1 cellular context compared by ENCODE assay signal in the genomic region with DNA sequence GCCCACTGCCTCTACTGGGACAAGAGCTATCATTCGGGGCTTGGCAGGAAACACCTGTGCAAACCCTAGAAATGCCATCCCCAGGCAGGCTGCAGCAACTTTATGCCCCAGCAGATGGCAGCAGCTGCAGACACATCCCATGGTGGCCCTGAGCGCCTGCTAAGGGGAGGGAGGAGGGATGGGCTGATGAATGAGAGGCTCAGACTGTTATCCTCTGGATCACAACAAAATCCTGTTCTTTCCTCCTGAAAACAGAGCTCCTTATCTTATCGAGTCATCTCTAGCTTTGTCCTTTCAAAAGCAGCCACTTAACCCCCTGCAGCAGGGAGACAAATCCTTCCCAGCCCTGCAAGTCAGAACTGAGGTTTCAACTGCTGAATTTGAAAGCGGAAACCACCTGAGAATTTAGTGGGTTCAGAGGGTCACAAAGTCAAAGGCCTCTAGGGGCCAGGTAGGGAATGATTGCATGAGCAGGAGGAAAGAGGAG.
A peak's percentile ranks its signal among the peaks of the same experiment; 100 is the strongest.
TF ChIP-seq lines count a peak whose summit lies in the region.

No MANE protein-coding gene starts in this region.

TF ChIP-seq in SK-N-SH, 30 proteins besides CTCF, POLR2A, EP300 and RAD21 (continued from another document):
- TF ChIP-seq GATA2 (CRISPR knock-in tag; IDR thresholded peaks at IDR 0.05), result peak; percentile 97
- TF ChIP-seq, protein P1, sequence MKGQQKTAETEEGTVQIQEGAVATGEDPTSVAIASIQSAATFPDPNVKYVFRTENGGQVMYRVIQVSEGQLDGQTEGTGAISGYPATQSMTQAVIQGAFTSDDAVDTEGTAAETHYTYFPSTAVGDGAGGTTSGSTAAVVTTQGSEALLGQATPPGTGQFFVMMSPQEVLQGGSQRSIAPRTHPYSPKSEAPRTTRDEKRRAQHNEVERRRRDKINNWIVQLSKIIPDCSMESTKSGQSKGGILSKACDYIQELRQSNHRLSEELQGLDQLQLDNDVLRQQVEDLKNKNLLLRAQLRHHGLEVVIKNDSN (IDR thresholded peaks at IDR 0.05; ENCODE audit: borderline replicate concordance, low read depth), result no peak
- 0 out of 2 replicates have a peak, but pooled peaks have one; percentile 30 for TF ChIP-seq RFX5 (IDR thresholded peaks at IDR 0.05; ENCODE audit: low read length)
- TF ChIP-seq YY1 (IDR thresholded peaks at IDR 0.05; ENCODE audit: low read depth), result no peak
- TF ChIP-seq, protein P2, sequence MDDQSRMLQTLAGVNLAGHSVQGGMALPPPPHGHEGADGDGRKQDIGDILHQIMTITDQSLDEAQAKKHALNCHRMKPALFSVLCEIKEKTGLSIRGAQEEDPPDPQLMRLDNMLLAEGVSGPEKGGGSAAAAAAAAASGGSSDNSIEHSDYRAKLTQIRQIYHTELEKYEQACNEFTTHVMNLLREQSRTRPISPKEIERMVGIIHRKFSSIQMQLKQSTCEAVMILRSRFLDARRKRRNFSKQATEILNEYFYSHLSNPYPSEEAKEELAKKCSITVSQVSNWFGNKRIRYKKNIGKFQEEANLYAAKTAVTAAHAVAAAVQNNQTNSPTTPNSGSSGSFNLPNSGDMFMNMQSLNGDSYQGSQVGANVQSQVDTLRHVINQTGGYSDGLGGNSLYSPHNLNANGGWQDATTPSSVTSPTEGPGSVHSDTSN (IDR thresholded peaks at IDR 0.05), result no peak
- TF ChIP-seq ELF1 (IDR thresholded peaks at IDR 0.05), result no peak
- TF ChIP-seq MXI1 (IDR thresholded peaks at IDR 0.05; ENCODE audit: low read depth, low read length), result peak; percentile 32; the same call in 1 of the 2 replicates
- no peak for TF ChIP-seq FOSL2 (IDR thresholded peaks at IDR 0.05; ENCODE audit: borderline replicate concordance, low read depth)
- no peak; the same call in 1 of the 2 replicates for TF ChIP-seq TCF12 (IDR thresholded peaks at IDR 0.05)
- TF ChIP-seq MEF2A (IDR thresholded peaks at IDR 0.05; ENCODE audit: borderline replicate concordance, low read depth), result no peak
- no peak for TF ChIP-seq SIN3A (IDR thresholded peaks at IDR 0.05; ENCODE audit: borderline replicate concordance, low read depth, low read length)
- TF ChIP-seq CHD2 (IDR thresholded peaks at IDR 0.05; ENCODE audit: low read length, partially characterized antibody), result peak; percentile 77
- no peak for TF ChIP-seq GABPA (IDR thresholded peaks at IDR 0.05; ENCODE audit: low read depth)
TF ChIP-seq in SK-N-SH: peak in this region for 7.
